16 cellular contexts compared by ENCODE assay signal in genomic region chr2:46977266-46977665, GRCh38. TPM values are rescaled to one million over a fixed set of nuclear protein-coding genes. Genes with fewer than 3 reads are reported as not detected.
DNase-seq lines count a peak whose midpoint lies in the region; ATAC-seq and TF ChIP-seq lines count a peak whose summit lies in the region.
"Had no signal": no experiment of that assay in that cellular context is flagged by ENCODE, and none has a peak within 500 bp of the region (broad histone marks: within the 10 kb centered on the region; RNA-seq: fewer than 3 reads in every experiment).

No MANE protein-coding gene starts in this region.

- 60% methylated on average over 2 of the region's 2 CpGs for WGBS in hepatocyte (ENCODE audit: low lambda C conversion rate, missing lambda C conversion rate)

- no peaks in the 10 kb centered on the region for H3K9me3 Mint-ChIP-seq in CD8-positive, alpha-beta T cell
- H3K9me3 Mint-ChIP-seq: activated naive CD4-positive, alpha-beta T cell treated with anti-CD3 and anti-CD28 coated beads, Interleukin-2, amount 50 U/mL, for 24 hours had no signal

- peak overlapping the region in 9 of 11 experiments; percentile 8 to 91 (median 82); a peak in 17 of 22 replicates for H3K9ac ChIP-seq in BLaER1 treated with 17β-estradiol and CSF1 and Interleukin-3, amounts not matched to agents 10 nM and 100 nM
- H3K9ac ChIP-seq: GM23248 had no signal

- intact Hi-C loops in CD8-positive, alpha-beta T cell (cut with DNase I, micrococcal nuclease): no loop called here
- intact Hi-C loops in left ventricle myocardium inferior (cut with micrococcal nuclease): no loop called here

- no peak overlapping the region for H3K4me3 Mint-ChIP-seq in CD8-positive, alpha-beta T cell
- H3K4me3 Mint-ChIP-seq: activated naive CD4-positive, alpha-beta T cell treated with anti-CD3 and anti-CD28 coated beads, Interleukin-2, amount 50 U/mL, for 24 hours had no signal

- peaks cover 0 to 7% (median 0%) of the 10 kb centered on the region in 11 experiments; a peak in 2 of 22 replicates for H4K20me1 ChIP-seq in BLaER1 treated with 17β-estradiol and CSF1 and Interleukin-3, amounts not matched to agents 10 nM and 100 nM
- no peaks in the 10 kb centered on the region for H4K20me1 ChIP-seq in hepatocyte (ENCODE audit: insufficient read depth, poor library complexity, severe bottlenecking)

- peak overlapping the region; percentile 91 for H3K27ac Mint-ChIP-seq in CD8-positive, alpha-beta T cell

- no peaks in the 10 kb centered on the region for H3K27me3 Mint-ChIP-seq in CD8-positive, alpha-beta T cell (ENCODE audit: low read depth)
- H3K27me3 Mint-ChIP-seq: activated naive CD4-positive, alpha-beta T cell treated with anti-CD3 and anti-CD28 coated beads, Interleukin-2, amount 50 U/mL, for 24 hours had no signal

- H3K27ac ChIP-seq in BLaER1 treated with 17β-estradiol and CSF1 and Interleukin-3, amounts not matched to agents 10 nM and 100 nM: peak overlapping the region in 10 of 11 experiments; percentile 89 to 99 (median 94); a peak in 21 of 22 replicates
- no peak overlapping the region for H3K27ac ChIP-seq in CD8-positive, alpha-beta T cell (ENCODE audit: low read depth, low read length)
- H3K27ac ChIP-seq in WERI-Rb-1 (peak overlapping the region; percentile 26), hepatocyte (peak overlapping the region; percentile 18), left ventricle myocardium inferior (replicated peaks) (no peak overlapping the region)
- H3K27ac ChIP-seq: GM23248, lower lobe of right lung, transverse colon had no signal

- ATAC-seq in CD8-positive, alpha-beta T cell: no peak
- no peak for ATAC-seq in GM19324 (IDR thresholded peaks at IDR 0.05; ENCODE audit: low FRiP score, unreplicated experiment)
- ATAC-seq: HepG2, SK-N-SH treated with all-trans-retinoic acid at 6 μM for 48 hours had no signal

- peak overlapping the region in 3 of 10 experiments; percentile 25 to 53 (median 49); a peak in 4 of 20 replicates for H3K4me3 ChIP-seq in BLaER1 treated with 17β-estradiol and CSF1 and Interleukin-3, amounts not matched to agents 10 nM and 100 nM
- H3K4me3 ChIP-seq in CD8-positive, alpha-beta T cell (ENCODE audit: low read depth, low read length): no peak overlapping the region
- no peak overlapping the region for H3K4me3 ChIP-seq in WERI-Rb-1 (ENCODE audit: low read depth, low read length)
- H3K4me3 ChIP-seq in hepatocyte: no peak overlapping the region
- no peak overlapping the region for H3K4me3 ChIP-seq in left ventricle myocardium inferior
- no peak overlapping the region for H3K4me3 ChIP-seq in foreskin fibroblast (ENCODE audit: low read depth in 1 of 2, low read length in 2 of 2)
- H3K4me3 ChIP-seq: GM23248, lower lobe of right lung, transverse colon had no signal

- peak overlapping the region; percentile 88 to 98 (median 94) for H3K4me2 ChIP-seq in BLaER1 treated with 17β-estradiol and CSF1 and Interleukin-3, amounts not matched to agents 10 nM and 100 nM
- H3K4me2 ChIP-seq in hepatocyte: no peak overlapping the region

- peaks cover 39% of the 10 kb centered on the region for H3K4me1 Mint-ChIP-seq in CD8-positive, alpha-beta T cell (ENCODE audit: low read depth)

- no peaks in the 10 kb centered on the region for H3K27me3 ChIP-seq in BLaER1 treated with 17β-estradiol and CSF1 and Interleukin-3, amounts not matched to agents 10 nM and 100 nM
- H3K27me3 ChIP-seq in CD8-positive, alpha-beta T cell (ENCODE audit: insufficient read depth, low read length): no peaks in the 10 kb centered on the region
- H3K27me3 ChIP-seq in WERI-Rb-1 (ENCODE audit: insufficient read depth, low read depth, severe bottlenecking): no peaks in the 10 kb centered on the region
- no peaks in the 10 kb centered on the region for H3K27me3 ChIP-seq in hepatocyte
- H3K27me3 ChIP-seq in left ventricle myocardium inferior (ENCODE audit: low read depth): no peaks in the 10 kb centered on the region
- H3K27me3 ChIP-seq: transverse colon had no signal

- H3K79me2 ChIP-seq in hepatocyte: no peaks in the 10 kb centered on the region

- peaks cover 69% of the 10 kb centered on the region for H3K36me3 Mint-ChIP-seq in CD8-positive, alpha-beta T cell

- H3K4me1 ChIP-seq in BLaER1 treated with 17β-estradiol and CSF1 and Interleukin-3, amounts not matched to agents 10 nM and 100 nM: peaks cover 95 to 100% (median 100%) of the 10 kb centered on the region in 10 experiments
- H3K4me1 ChIP-seq in CD8-positive, alpha-beta T cell (ENCODE audit: insufficient read depth, low read length): peaks cover 25% of the 10 kb centered on the region
- H3K4me1 ChIP-seq in hepatocyte (ENCODE audit: insufficient read depth) (no peaks in the 10 kb centered on the region), left ventricle myocardium inferior (peaks cover 12% of the 10 kb centered on the region)

- TF ChIP-seq CTCF in CD8-positive, alpha-beta T cell (IDR thresholded peaks at IDR 0.05): no peak
- TF ChIP-seq CTCF in WERI-Rb-1 (IDR thresholded peaks at IDR 0.05; ENCODE audit: low read depth, low read length) (no peak), hepatocyte (IDR thresholded peaks at IDR 0.05; ENCODE audit: poor library complexity) (no peak), left ventricle myocardium inferior (IDR thresholded peaks at IDR 0.05; ENCODE audit: borderline replicate concordance) (no peak), foreskin fibroblast (IDR thresholded peaks at IDR 0.05; ENCODE audit: low read depth, low read length) (no peak)

- H3K9me2 ChIP-seq in hepatocyte (replicated peaks; ENCODE audit: insufficient read depth): no peaks in the 10 kb centered on the region

- H3K9me3 ChIP-seq in BLaER1 treated with 17β-estradiol and CSF1 and Interleukin-3, amounts not matched to agents 10 nM and 100 nM (replicated peaks in 1 of 11): no peaks in the 10 kb centered on the region
- H3K9me3 ChIP-seq in CD8-positive, alpha-beta T cell (ENCODE audit: low read length): no peaks in the 10 kb centered on the region
- no peaks in the 10 kb centered on the region for H3K9me3 ChIP-seq in WERI-Rb-1 (ENCODE audit: severe bottlenecking)
- H3K9me3 ChIP-seq in hepatocyte (ENCODE audit: low read depth): no peaks in the 10 kb centered on the region
- H3K9me3 ChIP-seq in left ventricle myocardium inferior (replicated peaks): no peaks in the 10 kb centered on the region
- H3K9me3 ChIP-seq: lower lobe of right lung, transverse colon had no signal

- no peak overlapping the region for H2AFZ ChIP-seq in hepatocyte
- H2AFZ ChIP-seq: GM23248 had no signal

- peaks cover 29 to 66% (median 53%) of the 10 kb centered on the region in 11 experiments; a peak in 21 of 22 replicates for H3K36me3 ChIP-seq in BLaER1 treated with 17β-estradiol and CSF1 and Interleukin-3, amounts not matched to agents 10 nM and 100 nM
- peaks cover under 1% of the 10 kb centered on the region for H3K36me3 ChIP-seq in CD8-positive, alpha-beta T cell (ENCODE audit: insufficient read depth, low read length)
- H3K36me3 ChIP-seq in WERI-Rb-1: no peaks in the 10 kb centered on the region; the same call in 1 of the 2 replicates
- no peaks in the 10 kb centered on the region for H3K36me3 ChIP-seq in hepatocyte (replicated peaks; ENCODE audit: insufficient read depth, low read depth)
- H3K36me3 ChIP-seq in left ventricle myocardium inferior: peaks cover 27% of the 10 kb centered on the region

- CTCF ChIA-PET in CD8-positive, alpha-beta T cell (lab: Charles Lee): interaction anchor here (1.8 kb wide), 1 partner anchor 58 kb away, joined by 6 read pairs; no protein-coding TSS in a partner anchor

- POLR2A ChIA-PET in CD8-positive, alpha-beta T cell (lab: Charles Lee): no interaction called here

- DNase-seq in CD8-positive, alpha-beta T cell: no peak
- DNase-seq in WERI-Rb-1 (no peak), hepatocyte (ENCODE audit: low spot score) (no peak), NCI-H446 treated with DMSO at 0.1 percent for 48 hours (lab: John Stamatoyannopoulos, UW) (no peak), left ventricle myocardium inferior (no peak), foreskin fibroblast (no peak)
- DNase-seq: GM23248, NCI-H1048, NCI-H2107 had no signal

RNA-seq across cellular contexts. Expression of gene TTC7A, which starts 36.2 kb away (rescaled TPM):
- total RNA-seq in CD8-positive, alpha-beta T cell: 10 to 100 TPM; 53.7 to 53.8 TPM
- total RNA-seq in hepatocyte (13.7 and 14.7 TPM in 2 replicates), left ventricle myocardium inferior (8.2 TPM)
- polyA plus RNA-seq in hepatocyte: 20.4 and 24.2 TPM in 2 replicates

Comparison
In these comparisons a context has a peak if more than half of its experiments do, and no peak if none do; other contexts are left out.
1. H3K27ac ChIP-seq: peak in BLaER1 treated with 17β-estradiol and CSF1 and Interleukin-3, amounts not matched to agents 10 nM and 100 nM (10 of 11), WERI-Rb-1 (single experiment) and hepatocyte (single experiment); none in CD8-positive, alpha-beta T cell (single experiment) and left ventricle myocardium inferior (single experiment).